ENCODE assay signal across 8 cellular contexts in genomic region chr4:185425600-185426352, GRCh38. TPM values are rescaled to one million over a fixed set of nuclear protein-coding genes. Genes with fewer than 3 reads are reported as not detected.
DNase-seq lines count a peak whose midpoint lies in the region; ATAC-seq and TF ChIP-seq lines count a peak whose summit lies in the region.

Gene UFSP2, minus strand, starts transcription at chr4:185425964. Its CDS starts 96 bp downstream, at chr4:185425868.

- DNase-seq in HFFc6, result peak; percentile 81
- peak; percentile 93 for DNase-seq in NAMALWA (ENCODE audit: low spot score)
- DNase-seq in glomerular endothelial cell (ENCODE audit: extremely low read depth, low read depth, low spot score), result peak; percentile 88
- DNase-seq in nucleus accumbens (lab: John Stamatoyannopoulos, UW), result peak; percentile 42 to 96 (median 89)
- peak; percentile 94 for DNase-seq in superior temporal gyrus (ENCODE audit: extremely low spot score)

- peak within 1 kb of the TSS; percentile 96 for H3K4me3 ChIP-seq in GM08714 (ENCODE audit: low read length)

- peaks cover 5% of the 10 kb centered on the region; the same call in 1 of the 2 replicates for H3K36me3 Mint-ChIP-seq in HFFc6 (ENCODE audit: low read depth)
- H3K36me3 Mint-ChIP-seq in activated naive CD4-positive, alpha-beta T cell treated with anti-CD3 and anti-CD28 coated beads, Interleukin-2, amount 50 U/mL, for 24 hours, result peaks cover 6% of the 10 kb centered on the region

- no peak for TF ChIP-seq CTCF in HFFc6 (IDR thresholded peaks at IDR 0.05)

- peak within 1 kb of the TSS; percentile 100 for H3K27ac Mint-ChIP-seq in HFFc6
- peak within 1 kb of the TSS; percentile 99 for H3K27ac Mint-ChIP-seq in activated naive CD4-positive, alpha-beta T cell treated with anti-CD3 and anti-CD28 coated beads, Interleukin-2, amount 50 U/mL, for 24 hours

- no peaks in the 10 kb centered on the region for H3K9me3 Mint-ChIP-seq in HFFc6
- H3K9me3 Mint-ChIP-seq in activated naive CD4-positive, alpha-beta T cell treated with anti-CD3 and anti-CD28 coated beads, Interleukin-2, amount 50 U/mL, for 24 hours, result no peaks in the 10 kb centered on the region

- peaks cover 37% of the 10 kb centered on the region for H3K4me1 Mint-ChIP-seq in HFFc6 (ENCODE audit: low read depth)
- H3K4me1 Mint-ChIP-seq in activated naive CD4-positive, alpha-beta T cell treated with anti-CD3 and anti-CD28 coated beads, Interleukin-2, amount 50 U/mL, for 24 hours, result peaks cover 41% of the 10 kb centered on the region

- H3K27me3 Mint-ChIP-seq in HFFc6 (ENCODE audit: insufficient read depth), result no peaks in the 10 kb centered on the region; the same call in 1 of the 2 replicates
- no peaks in the 10 kb centered on the region for H3K27me3 Mint-ChIP-seq in activated naive CD4-positive, alpha-beta T cell treated with anti-CD3 and anti-CD28 coated beads, Interleukin-2, amount 50 U/mL, for 24 hours

- peak; percentile 94 for ATAC-seq in SK-N-SH treated with all-trans-retinoic acid at 6 μM for 48 hours

- peak within 1 kb of the TSS; percentile 90 for H3K4me3 Mint-ChIP-seq in HFFc6
- H3K4me3 Mint-ChIP-seq in activated naive CD4-positive, alpha-beta T cell treated with anti-CD3 and anti-CD28 coated beads, Interleukin-2, amount 50 U/mL, for 24 hours, result peak within 1 kb of the TSS; percentile 89

TF ChIP-seq in SK-N-SH treated with all-trans-retinoic acid at 6 μM for 48 hours, 23 proteins besides CTCF, POLR2A, EP300 and RAD21:
- TF ChIP-seq ZNF8 (CRISPR knock-in tag; IDR thresholded peaks at IDR 0.05) (no peak), TSHZ2 (CRISPR knock-in tag; IDR thresholded peaks at IDR 0.05) (0 out of 2 replicates have a peak, but pooled peaks have one; percentile 29), POU6F1 (CRISPR knock-in tag; IDR thresholded peaks at IDR 0.05; ENCODE audit: borderline replicate concordance, low read depth) (0 out of 2 replicates have a peak, but pooled peaks have one; percentile 76)

RNA-seq across cellular contexts. Expression of gene UFSP2, which starts in this region (rescaled TPM):
- total RNA-seq in HFFc6 (2021; fragmentation: NEBNext Ultra II Directional; extraction: Animal tissue kit (Norgen Biotek cat#: 25700)), result 10 to 100 TPM; 23.1 to 35.6 (median 32.5) TPM
- 17.2 and 31.0 TPM in 2 replicates for total RNA-seq in glomerular endothelial cell

Comparison
In these comparisons a context has a peak if more than half of its experiments do, and no peak if none do; other contexts are left out.
1. Peak in every context shown above with its lines: DNase-seq, ATAC-seq and H3K4me3 ChIP-seq.